8 cellular contexts compared by ENCODE assay signal in genomic region chr7:108586274-108586710, GRCh38.
"Had no signal": no experiment of that assay in that cellular context is flagged by ENCODE, and none has a peak within 500 bp of the region (broad histone marks: within the 10 kb centered on the region; RNA-seq: fewer than 3 reads in every experiment).

No MANE protein-coding gene starts in this region.

- H3K9ac ChIP-seq: GM23248 had no signal

- DNase-seq: GM23248, GOT3, H7, IMR-90, KBM-7 had no signal

- H2AFZ ChIP-seq: GM23248 had no signal

- H3K27ac ChIP-seq: GM23248 had no signal

- H3K4me1 ChIP-seq: HAP-1 had no signal

- H3K36me3 ChIP-seq: HAP-1 had no signal

- H3K9me3 ChIP-seq: HAP-1 had no signal

- ATAC-seq: HCT116 had no signal

- FAIRE-seq: HTR-8/SVneo had no signal

- H3K4me3 ChIP-seq: GM23248, HAP-1 had no signal
